23 cellular contexts compared by ENCODE assay signal in genomic region chr18:80056095-80056494, GRCh38.
"Had no signal": no experiment of that assay in that cellular context is flagged by ENCODE, and none has a peak within 500 bp of the region (broad histone marks: within the 10 kb centered on the region; RNA-seq: fewer than 3 reads in every experiment).

No MANE protein-coding gene starts in this region.

- H3K4me3 Mint-ChIP-seq: naive B cell; natural killer cell treated with Interleukin-12 subunit alpha and Interleukin-12 subunit beta and Interleukin-15 and Interleukin-18, amount 100 ng/mL, for 72 hours; neural progenitor cell; stimulated activated effector memory CD8-positive, alpha-beta T cell treated with anti-CD3 and anti-CD28 coated beads, Interleukin-12 subunit alpha, Interleukin-12 subunit beta, amount 100 ng/mL, for 72 hours had no signal

- H3K27ac ChIP-seq: dorsolateral prefrontal cortex, epithelial cell of prostate, gastrocnemius medialis, lower lobe of right lung, neural progenitor cell, prostate gland, right atrium auricular region, sigmoid colon, stomach, thyroid gland, vagina had no signal

- H3K36me3 Mint-ChIP-seq: stimulated activated effector memory CD8-positive, alpha-beta T cell treated with anti-CD3 and anti-CD28 coated beads, Interleukin-12 subunit alpha, Interleukin-12 subunit beta, amount 100 ng/mL, for 72 hours had no signal

- DNase-seq: dorsolateral prefrontal cortex; effector CD4-positive, alpha-beta T cell; foreskin fibroblast; gastrocnemius medialis; left ventricle myocardium superior; lower lobe of right lung; naive B cell; sigmoid colon; stimulated activated CD4-positive, alpha-beta T cell treated with anti-CD3 and anti-CD28 coated beads, Interleukin-2, amount 100 ng/mL, for 24 hours; stimulated activated CD4-positive, alpha-beta T cell treated with anti-CD3 and anti-CD28 coated beads, Interleukin-4, amount 100 ng/mL, for 24 hours; stimulated activated naive CD4-positive, alpha-beta T cell treated with Interleukin-2 at 50 U/mL for 16 hours; stomach; thyroid gland; trophoblast cell had no signal

- ATAC-seq: esophagus mucosa; gastrocnemius medialis; left ventricle myocardium superior; lower lobe of right lung; natural killer cell treated with Interleukin-12 subunit alpha and Interleukin-12 subunit beta and Interleukin-15 and Interleukin-18, amount 100 ng/mL, for 72 hours; stimulated activated effector memory CD8-positive, alpha-beta T cell treated with anti-CD3 and anti-CD28 coated beads, Interleukin-12 subunit alpha, Interleukin-12 subunit beta, amount 100 ng/mL, for 72 hours had no signal

- H3K4me1 ChIP-seq: gastrocnemius medialis, lower lobe of right lung, neural progenitor cell, prostate gland, right atrium auricular region, sigmoid colon, stomach, thyroid gland, vagina had no signal

- H2AFZ ChIP-seq: neural progenitor cell had no signal

- H3K27me3 Mint-ChIP-seq: naive B cell; natural killer cell treated with Interleukin-12 subunit alpha and Interleukin-12 subunit beta and Interleukin-15 and Interleukin-18, amount 100 ng/mL, for 72 hours had no signal

- H3K4me1 Mint-ChIP-seq: naive B cell; neural progenitor cell; stimulated activated effector memory CD8-positive, alpha-beta T cell treated with anti-CD3 and anti-CD28 coated beads, Interleukin-12 subunit alpha, Interleukin-12 subunit beta, amount 100 ng/mL, for 72 hours had no signal

- FAIRE-seq: keratinocyte had no signal

- H3K4me3 ChIP-seq: dorsolateral prefrontal cortex, lower lobe of right lung, neural progenitor cell, prostate gland, right atrium auricular region, sigmoid colon, stomach, thyroid gland, vagina had no signal

- H3K9ac ChIP-seq: neural progenitor cell had no signal

- H3K9me3 ChIP-seq: prostate gland, thyroid gland had no signal

- H3K27me3 ChIP-seq: dorsolateral prefrontal cortex, gastrocnemius medialis, neural progenitor cell, right atrium auricular region, sigmoid colon, stomach, thyroid gland, vagina had no signal

- H3K27ac Mint-ChIP-seq: naive B cell; natural killer cell treated with Interleukin-12 subunit alpha and Interleukin-12 subunit beta and Interleukin-15 and Interleukin-18, amount 100 ng/mL, for 72 hours; neural progenitor cell; stimulated activated effector memory CD8-positive, alpha-beta T cell treated with anti-CD3 and anti-CD28 coated beads, Interleukin-12 subunit alpha, Interleukin-12 subunit beta, amount 100 ng/mL, for 72 hours had no signal

- H3K4me2 ChIP-seq: neural progenitor cell had no signal

- H3K36me3 ChIP-seq: lower lobe of right lung, neural progenitor cell, prostate gland, right atrium auricular region, thyroid gland, vagina had no signal
